In genomic region chr13:51823861-51824260, GRCh38 we compare ENCODE assay signal across 17 cellular contexts. TPM values are rescaled to one million over a fixed set of nuclear protein-coding genes. Genes with fewer than 3 reads are reported as not detected.
DNase-seq lines count a peak whose midpoint lies in the region; ATAC-seq and TF ChIP-seq lines count a peak whose summit lies in the region.
"Had no signal": no experiment of that assay in that cellular context is flagged by ENCODE, and none has a peak within 500 bp of the region (broad histone marks: within the 10 kb centered on the region; RNA-seq: fewer than 3 reads in every experiment).

No MANE protein-coding gene starts in this region.

- no peak for ATAC-seq in stimulated activated naive CD8-positive, alpha-beta T cell treated with anti-CD3 and anti-CD28 coated beads, Interleukin-15, Interleukin-2, amounts not matched to agents 100 U/mL and 50 U/mL, for 24 hours
- ATAC-seq in T-helper 17 cell (no peak), HG03159 (IDR thresholded peaks at IDR 0.05; ENCODE audit: unreplicated experiment) (no peak)
- ATAC-seq: sciatic nerve had no signal

- H3K9me3 Mint-ChIP-seq in stimulated activated naive CD8-positive, alpha-beta T cell treated with anti-CD3 and anti-CD28 coated beads, Interleukin-15, Interleukin-2, amounts not matched to agents 100 ng/mL and 50 ng/mL, for 24 hours: no peaks in the 10 kb centered on the region

- H3K9me3 ChIP-seq in T-helper 17 cell (ENCODE audit: control insufficient read depth, low read length, poor library complexity, severe bottlenecking): no peaks in the 10 kb centered on the region
- H3K9me3 ChIP-seq: esophagus muscularis mucosa, heart right ventricle, thoracic aorta had no signal

- peaks cover 100% of the 10 kb centered on the region for H3K4me1 Mint-ChIP-seq in stimulated activated naive CD8-positive, alpha-beta T cell treated with anti-CD3 and anti-CD28 coated beads, Interleukin-15, Interleukin-2, amounts not matched to agents 100 ng/mL and 50 ng/mL, for 24 hours (ENCODE audit: low read depth)
- H3K4me1 Mint-ChIP-seq in T-helper 17 cell: peaks cover 67% of the 10 kb centered on the region

- H3K27ac Mint-ChIP-seq in stimulated activated naive CD8-positive, alpha-beta T cell treated with anti-CD3 and anti-CD28 coated beads, Interleukin-15, Interleukin-2, amounts not matched to agents 100 ng/mL and 50 ng/mL, for 24 hours: peak overlapping the region; percentile 85
- H3K27ac Mint-ChIP-seq in T-helper 17 cell: peak overlapping the region; percentile 98

- no peak for DNase-seq in stimulated activated naive CD8-positive, alpha-beta T cell treated with anti-CD3 and anti-CD28 coated beads, Interleukin-15, Interleukin-2, amounts not matched to agents 100 U/mL and 50 U/mL, for 24 hours
- DNase-seq in T-helper 17 cell (no peak), fibroblast of the aortic adventitia (ENCODE audit: low read depth) (peak; percentile 14), COLO668 (lab: John Stamatoyannopoulos, UW; ENCODE audit: unreplicated experiment) (no peak)
- DNase-seq in stimulated activated CD4-positive, alpha-beta T cell treated with anti-CD3 and anti-CD28 coated beads, Interleukin-12 subunit alpha, Interleukin-12 subunit beta, amount 100 ng/mL, for 4 hours: no peak
- DNase-seq: DMS79 treated with DMSO at 0.1 percent for 48 hours; dorsolateral prefrontal cortex; H7; heart right ventricle; SHP77; stimulated activated CD4-positive, alpha-beta T cell treated with anti-CD3 and anti-CD28 coated beads, Interleukin-2, amount 100 ng/mL, for 48 hours had no signal

- TF ChIP-seq CTCF in fibroblast of the aortic adventitia (IDR thresholded peaks at IDR 0.05; ENCODE audit: insufficient read depth, low read length): no peak

- H3K36me3 Mint-ChIP-seq in stimulated activated naive CD8-positive, alpha-beta T cell treated with anti-CD3 and anti-CD28 coated beads, Interleukin-15, Interleukin-2, amounts not matched to agents 100 ng/mL and 50 ng/mL, for 24 hours (ENCODE audit: low read depth): no peaks in the 10 kb centered on the region
- H3K36me3 Mint-ChIP-seq in T-helper 17 cell (ENCODE audit: low read depth): peaks cover 3% of the 10 kb centered on the region

- H3K4me3 ChIP-seq in fibroblast of the aortic adventitia (ENCODE audit: low read depth, low read length): no peak overlapping the region
- H3K4me3 ChIP-seq: dorsolateral prefrontal cortex, esophagus muscularis mucosa, thoracic aorta had no signal

- no peaks in the 10 kb centered on the region for H3K27me3 Mint-ChIP-seq in stimulated activated naive CD8-positive, alpha-beta T cell treated with anti-CD3 and anti-CD28 coated beads, Interleukin-15, Interleukin-2, amounts not matched to agents 100 ng/mL and 50 ng/mL, for 24 hours
- no peaks in the 10 kb centered on the region for H3K27me3 Mint-ChIP-seq in T-helper 17 cell

- peak overlapping the region; percentile 79 for H3K4me3 Mint-ChIP-seq in stimulated activated naive CD8-positive, alpha-beta T cell treated with anti-CD3 and anti-CD28 coated beads, Interleukin-15, Interleukin-2, amounts not matched to agents 100 ng/mL and 50 ng/mL, for 24 hours
- peak overlapping the region; percentile 91 for H3K4me3 Mint-ChIP-seq in T-helper 17 cell

RNA-seq across cellular contexts. Expression of gene DHRS12, which starts 19.9 kb away (rescaled TPM):
- total RNA-seq in T-helper 17 cell: 10 to 100 TPM; 18.1 to 23.1 TPM
- total RNA-seq in fibroblast of the aortic adventitia (ENCODE audit: low replicate concordance): 2.0 and 3.8 TPM in 2 replicates

RNA-seq across cellular contexts. Expression of gene TMEM272, which starts 21.1 kb away (rescaled TPM):
- total RNA-seq in T-helper 17 cell: 1 to 10 TPM; 1.3 to 1.7 TPM
- not detected in 2 replicates for total RNA-seq in fibroblast of the aortic adventitia (ENCODE audit: low replicate concordance)
- total RNA-seq: esophagus muscularis mucosa, H7, M059J, thoracic aorta had no signal

RNA-seq across cellular contexts. Expression of gene CCDC70, which starts 37.9 kb away (rescaled TPM):
- total RNA-seq in T-helper 17 cell: not detected
- not detected in 2 replicates for total RNA-seq in fibroblast of the aortic adventitia (ENCODE audit: low replicate concordance)
- total RNA-seq: dorsolateral prefrontal cortex, esophagus muscularis mucosa, H7, heart right ventricle, sciatic nerve, thoracic aorta had no signal
